ENCODE assay signal across 2 cellular contexts in the genomic region with DNA sequence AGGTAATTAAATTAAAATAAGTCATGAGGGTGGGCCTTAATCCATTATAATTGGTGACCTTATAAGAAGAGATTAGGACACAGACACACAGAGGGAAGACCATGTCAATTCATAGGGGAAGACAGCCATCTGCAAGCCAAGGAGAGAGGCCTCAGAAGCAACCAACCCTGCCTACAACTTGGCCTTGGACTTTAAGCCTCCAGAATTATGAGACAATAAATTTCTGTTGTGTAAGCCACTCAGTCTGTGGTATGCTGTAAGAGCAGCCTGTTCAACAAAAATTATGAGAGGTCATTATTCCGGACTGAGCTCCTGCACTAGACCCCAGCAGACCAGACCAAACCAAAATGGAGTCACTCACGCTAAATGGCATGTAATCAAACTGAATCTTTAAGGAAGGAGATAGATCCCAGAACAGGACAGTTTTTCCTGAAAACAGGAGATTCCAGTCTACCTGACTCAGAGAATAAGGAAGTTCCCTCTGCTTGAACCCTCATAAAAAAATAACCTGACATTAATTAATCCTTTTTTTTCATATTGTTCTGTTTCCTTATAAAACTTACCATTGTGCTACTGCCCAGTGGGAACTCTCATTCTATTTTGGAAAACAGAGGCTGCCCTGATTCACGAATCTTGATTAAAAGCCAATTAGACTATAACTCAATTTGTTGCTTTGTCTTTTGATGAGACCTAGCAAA.
TF ChIP-seq lines count a peak whose summit lies in the region.

No MANE protein-coding gene starts in this region.

TF ChIP-seq in SK-N-SH treated with all-trans-retinoic acid at 6 μM for 48 hours, 23 proteins besides CTCF, POLR2A, EP300 and RAD21 (continued from another document):
- TF ChIP-seq OSR1 (CRISPR knock-in tag; IDR thresholded peaks at IDR 0.05), result peak; percentile 82; the same call in 1 of the 2 replicates
- TF ChIP-seq ZNF565 (CRISPR knock-in tag; conservative IDR thresholded peaks at IDR 0.05; ENCODE audit: low read depth), result no peak
- peak; percentile 87 for TF ChIP-seq ZFP3 (CRISPR knock-in tag; IDR thresholded peaks at IDR 0.05)
- TF ChIP-seq TOX (CRISPR knock-in tag; IDR thresholded peaks at IDR 0.05; ENCODE audit: borderline replicate concordance), result no peak
- no peak for TF ChIP-seq RARB (CRISPR knock-in tag; IDR thresholded peaks at IDR 0.05)
- TF ChIP-seq CSDC2 (CRISPR knock-in tag; IDR thresholded peaks at IDR 0.05), result peak; percentile 85
TF ChIP-seq in SK-N-SH treated with all-trans-retinoic acid at 6 μM for 48 hours: peak in this region for 4.

TF ChIP-seq in SK-N-SH, 30 proteins besides CTCF, POLR2A, EP300 and RAD21 (continued from another document):
- no peak for TF ChIP-seq FOSL2 (IDR thresholded peaks at IDR 0.05; ENCODE audit: borderline replicate concordance, low read depth)
- no peak for TF ChIP-seq TAF1 (IDR thresholded peaks at IDR 0.05; ENCODE audit: borderline replicate concordance, low read depth, low read length)
- no peak for TF ChIP-seq FOXJ3 (CRISPR knock-in tag; IDR thresholded peaks at IDR 0.05)
- TF ChIP-seq RXRA (IDR thresholded peaks at IDR 0.05; ENCODE audit: borderline replicate concordance, low read depth), result no peak
- no peak for TF ChIP-seq GABPA (IDR thresholded peaks at IDR 0.05; ENCODE audit: low read depth)
- no peak for TF ChIP-seq TCF12 (IDR thresholded peaks at IDR 0.05)
- no peak for TF ChIP-seq SIN3A (IDR thresholded peaks at IDR 0.05; ENCODE audit: borderline replicate concordance, low read depth, low read length)
- no peak for TF ChIP-seq RFX5 (IDR thresholded peaks at IDR 0.05; ENCODE audit: low read length)
- no peak for TF ChIP-seq JUND (IDR thresholded peaks at IDR 0.05)
